Comparison of ENCODE assay signal across 4 cellular contexts in genomic region chr12:7788884-7789528, GRCh38. TPM values are rescaled to one million over a fixed set of nuclear protein-coding genes. Genes with fewer than 3 reads are reported as not detected.
"Had no signal": no experiment of that assay in that cellular context is flagged by ENCODE, and none has a peak within 500 bp of the region (broad histone marks: within the 10 kb centered on the region; RNA-seq: fewer than 3 reads in every experiment).

TSS of gene NANOG (plus strand) at chr12:7789402. CDS start at chr12:7789615, 213 bp downstream.

RNA-seq across cellular contexts. Expression of gene NANOG, which starts in this region (rescaled TPM):
- total RNA-seq: mammary epithelial cell, natural killer cell, renal cortical epithelial cell had no signal
- polyA plus RNA-seq: foreskin keratinocyte, mammary epithelial cell had no signal
